Comparison of ENCODE assay signal across 14 cellular contexts in genomic region chr2:64288321-64288931, GRCh38.
DNase-seq lines count a peak whose midpoint lies in the region; TF ChIP-seq lines count a peak whose summit lies in the region.
"Had no signal": no experiment of that assay in that cellular context is flagged by ENCODE, and none has a peak within 500 bp of the region (broad histone marks: within the 10 kb centered on the region; RNA-seq: fewer than 3 reads in every experiment).

No MANE protein-coding gene starts in this region.

- H3K9ac ChIP-seq in adipocyte (ENCODE audit: low read length), result no peak overlapping the region

- no peaks in the 10 kb centered on the region for H3K9me3 Mint-ChIP-seq in endothelial cell (ENCODE audit: unreplicated experiment)
- H3K9me3 Mint-ChIP-seq: CD4-positive, alpha-beta T cell had no signal

- no peak overlapping the region for H3K4me3 Mint-ChIP-seq in endothelial cell (ENCODE audit: unreplicated experiment)
- H3K4me3 Mint-ChIP-seq: CD4-positive, alpha-beta T cell had no signal

- H3K4me1 Mint-ChIP-seq in endothelial cell (ENCODE audit: unreplicated experiment), result peaks cover 14% of the 10 kb centered on the region

- H3K9me3 ChIP-seq in adipocyte (ENCODE audit: control insufficient read depth, low read length), result no peaks in the 10 kb centered on the region
- H3K9me3 ChIP-seq in neutrophil, result no peaks in the 10 kb centered on the region
- H3K9me3 ChIP-seq: left lung, right lobe of liver had no signal

- POLR2A ChIA-PET in BJ (lab: Charles Lee), result no interaction called here

- H3K27ac Mint-ChIP-seq in endothelial cell (ENCODE audit: unreplicated experiment), result no peak overlapping the region
- H3K27ac Mint-ChIP-seq: CD4-positive, alpha-beta T cell had no signal

- DNase-seq in BJ (ENCODE audit: low read depth) (peak; percentile 95), adipocyte (ENCODE audit: low read depth) (peak; percentile 89), fibroblast of pulmonary artery (ENCODE audit: low read depth) (peak; percentile 96), inferior parietal cortex (ENCODE audit: extremely low spot score) (no peak), endothelial cell (ENCODE audit: low spot score) (no peak)
- no peak for DNase-seq in activated CD4-positive, CD25-positive, alpha-beta regulatory T cell treated with anti-CD3 and anti-CD28 coated beads, Interleukin-2, amount 50 U/mL, for 72 hours
- no peak for DNase-seq in activated effector memory CD4-positive, alpha-beta T cell treated with anti-CD3 and anti-CD28 coated beads, Interleukin-2, amount 50 U/mL, for 16 hours
- DNase-seq: activated naive CD4-positive, alpha-beta T cell; CD4-positive, alpha-beta T cell; left lung; NCI-H510A treated with DMSO at 0.1 percent for 48 hours; right lobe of liver; SJCRH30 had no signal

- H3K36me3 Mint-ChIP-seq in endothelial cell (ENCODE audit: low read depth, unreplicated experiment), result no peaks in the 10 kb centered on the region

- H3K4me3 ChIP-seq in BJ (ENCODE audit: low read depth, low read length) (no peak overlapping the region), adipocyte (ENCODE audit: low read length) (peak overlapping the region; percentile 2), fibroblast of pulmonary artery (replicated peaks; ENCODE audit: low read depth, low read length) (no peak overlapping the region), neutrophil (ENCODE audit: low read depth in 1 of 2, low read length in 1 of 2) (no peak overlapping the region)
- H3K4me3 ChIP-seq: left lung, right lobe of liver, SJCRH30 had no signal

- no peak for TF ChIP-seq CTCF in BJ (IDR thresholded peaks at IDR 0.05; ENCODE audit: insufficient read depth, low read depth, low read length)
- TF ChIP-seq CTCF in fibroblast of pulmonary artery (IDR thresholded peaks at IDR 0.05; ENCODE audit: low read length, missing control alignments), result no peak
- TF ChIP-seq CTCF in neutrophil (IDR thresholded peaks at IDR 0.05), result no peak
- no peak for TF ChIP-seq CTCF in endothelial cell (IDR thresholded peaks at IDR 0.05; ENCODE audit: unreplicated experiment)

- peak overlapping the region; percentile 34 for H3K27ac ChIP-seq in neutrophil
- H3K27ac ChIP-seq: left lung, right lobe of liver, SJCRH30 had no signal

- H3K4me1 ChIP-seq in adipocyte (ENCODE audit: control insufficient read depth, insufficient read depth, low read length), result peaks cover 42% of the 10 kb centered on the region
- H3K4me1 ChIP-seq in neutrophil (ENCODE audit: control insufficient read depth in 1 of 2, insufficient read depth in 1 of 2, low read depth in 1 of 2, low read length in 1 of 2), result peaks cover 19 to 39% of the 10 kb centered on the region in 2 experiments
- H3K4me1 ChIP-seq: right lobe of liver had no signal

- CTCF ChIA-PET in BJ (lab: Yijun Ruan, JAX), result no interaction called here

- H3K36me3 ChIP-seq in BJ (ENCODE audit: control insufficient read depth, insufficient read depth, low read length) (no peaks in the 10 kb centered on the region), adipocyte (ENCODE audit: control insufficient read depth, insufficient read depth, low read length, severe bottlenecking) (no peaks in the 10 kb centered on the region), neutrophil (peaks cover 85% of the 10 kb centered on the region)
- H3K36me3 ChIP-seq: left lung, right lobe of liver, SJCRH30 had no signal

- no peaks in the 10 kb centered on the region for H3K27me3 ChIP-seq in BJ (ENCODE audit: control insufficient read depth, insufficient read depth, low read length)
- H3K27me3 ChIP-seq in adipocyte (replicated peaks; ENCODE audit: control insufficient read depth, insufficient read depth, low read length), result peaks cover 5% of the 10 kb centered on the region
- no peaks in the 10 kb centered on the region for H3K27me3 ChIP-seq in neutrophil
- H3K27me3 ChIP-seq: left lung, right lobe of liver, SJCRH30 had no signal

- peaks cover 1% of the 10 kb centered on the region for H3K27me3 Mint-ChIP-seq in endothelial cell (ENCODE audit: unreplicated experiment)
- H3K27me3 Mint-ChIP-seq: CD4-positive, alpha-beta T cell had no signal

Comparison
In these comparisons a context has a peak if more than half of its experiments do, and no peak if none do; other contexts are left out.
1. DNase-seq: peak in BJ (single experiment), adipocyte (single experiment) and fibroblast of pulmonary artery (single experiment); none in activated CD4-positive, CD25-positive, alpha-beta regulatory T cell treated with anti-CD3 and anti-CD28 coated beads, Interleukin-2, amount 50 U/mL, for 72 hours (single experiment), inferior parietal cortex (single experiment), activated effector memory CD4-positive, alpha-beta T cell treated with anti-CD3 and anti-CD28 coated beads, Interleukin-2, amount 50 U/mL, for 16 hours (single experiment) and endothelial cell (single experiment).